In genomic region chr22:23895599-23896144, GRCh38 we compare ENCODE assay signal across 8 cellular contexts. TPM values are rescaled to one million over a fixed set of nuclear protein-coding genes. Genes with fewer than 3 reads are reported as not detected.
DNase-seq lines count a peak whose midpoint lies in the region; ATAC-seq and TF ChIP-seq lines count a peak whose summit lies in the region.

No MANE protein-coding gene starts in this region.

- H4K12ac ChIP-seq in trophoblast cell (ENCODE audit: low read depth, low read length): no peak overlapping the region

- DNase-seq in DND-41 (no peak), RWPE2 (ENCODE audit: low spot score) (no peak), trophoblast cell (no peak), HK-2 (ENCODE audit: unreplicated experiment) (no peak)
- no peak for DNase-seq in stimulated activated CD4-positive, alpha-beta T cell treated with anti-CD3 and anti-CD28 coated beads, Interleukin-12 subunit alpha, Interleukin-12 subunit beta, amount 100 ng/mL, for 4 hours
- no peak for DNase-seq in effector CD4-positive, alpha-beta T cell

- H3K27me3 ChIP-seq in DND-41 (ENCODE audit: insufficient read depth, low read length, poor library complexity) (no peaks in the 10 kb centered on the region), RWPE2 (ENCODE audit: insufficient read depth, poor library complexity, severe bottlenecking) (no peaks in the 10 kb centered on the region), esophagus (ENCODE audit: control insufficient read depth in 1 of 2, insufficient read depth in 2 of 2, low read length in 2 of 2) (no peaks in the 10 kb centered on the region), trophoblast cell (ENCODE audit: insufficient read depth, low read length) (no peaks in the 10 kb centered on the region)

- ATAC-seq in DND-41 (ENCODE audit: insufficient read depth, low read depth) (no peak), RWPE2 (ENCODE audit: low read depth) (no peak), GM21825 (IDR thresholded peaks at IDR 0.05; ENCODE audit: unreplicated experiment) (no peak)

- peak overlapping the region; percentile 67 for H3K9ac ChIP-seq in DND-41 (ENCODE audit: low read depth, low read length)
- H3K9ac ChIP-seq in trophoblast cell (ENCODE audit: low read length): no peak overlapping the region

- H3K79me1 ChIP-seq in trophoblast cell (ENCODE audit: low read length): peaks cover 13% of the 10 kb centered on the region

- no peak overlapping the region for H2BK5ac ChIP-seq in trophoblast cell (ENCODE audit: low read depth, low read length, poor library complexity)

- H3K14ac ChIP-seq in trophoblast cell (ENCODE audit: low read length): no peak overlapping the region

- no peak overlapping the region for H2BK12ac ChIP-seq in trophoblast cell (ENCODE audit: low read length)

- H3K36me3 ChIP-seq in DND-41 (ENCODE audit: insufficient read depth, low read length): peaks cover 29% of the 10 kb centered on the region
- H3K36me3 ChIP-seq in RWPE2 (ENCODE audit: low read depth): peaks cover 35% of the 10 kb centered on the region
- H3K36me3 ChIP-seq in esophagus (ENCODE audit: control insufficient read depth in 2 of 2, insufficient read depth in 2 of 2, low read length in 1 of 2): peaks cover 0 to 16% of the 10 kb centered on the region in 2 donors
- H3K36me3 ChIP-seq in trophoblast cell (ENCODE audit: control insufficient read depth in 1 of 2, insufficient read depth in 2 of 2, low read length in 2 of 2): peaks cover 19 to 21% of the 10 kb centered on the region in 2 experiments

- no peak overlapping the region for H3K23ac ChIP-seq in trophoblast cell (ENCODE audit: low read length)

- 62 to 75% methylated on average over 16 of the region's 16 CpGs for WGBS in esophagus, 2 donors
- no CpG with 5 or more reads among the region's 16 CpGs for WGBS in trophoblast cell (ENCODE audit: extremely low coverage, insufficient coverage, insufficient read length)

- H2AFZ ChIP-seq in DND-41 (ENCODE audit: low read depth, low read length): no peak overlapping the region
- H2AFZ ChIP-seq in trophoblast cell (ENCODE audit: insufficient read depth, low read length, poor library complexity): no peak overlapping the region

- peak overlapping the region; percentile 78 for H3K4ac ChIP-seq in trophoblast cell (ENCODE audit: low read depth, low read length)

- H3K79me2 ChIP-seq in DND-41 (ENCODE audit: insufficient read depth, low read length) (peaks cover 35% of the 10 kb centered on the region), trophoblast cell (ENCODE audit: control insufficient read depth, insufficient read depth, low read length, poor library complexity) (peaks cover 9% of the 10 kb centered on the region)

- peaks cover 36% of the 10 kb centered on the region for H3K4me1 ChIP-seq in DND-41 (ENCODE audit: insufficient read depth, low read length)
- no peaks in the 10 kb centered on the region for H3K4me1 ChIP-seq in RWPE2 (ENCODE audit: insufficient read depth, poor library complexity, severe bottlenecking)
- peaks cover 11 to 17% of the 10 kb centered on the region in 2 donors for H3K4me1 ChIP-seq in esophagus (ENCODE audit: control insufficient read depth in 2 of 2, insufficient read depth in 2 of 2, low read length in 1 of 2)
- peaks cover 9 to 13% of the 10 kb centered on the region in 2 experiments for H3K4me1 ChIP-seq in trophoblast cell (ENCODE audit: control insufficient read depth in 1 of 2, insufficient read depth in 2 of 2, low read length in 2 of 2)

- H3K4me3 ChIP-seq in DND-41 (ENCODE audit: low read depth in 1 of 2, low read length in 2 of 2) (peak overlapping the region; percentile 73 to 89; a peak in 3 of 4 replicates), RWPE2 (ENCODE audit: severe bottlenecking) (peak overlapping the region; percentile 65), esophagus (ENCODE audit: low read depth in 1 of 2, low read length in 2 of 2) (peak overlapping the region; percentile 76 to 86), trophoblast cell (ENCODE audit: low read depth, low read length) (no peak overlapping the region)

- H2AK5ac ChIP-seq in trophoblast cell (ENCODE audit: low read length): no peak overlapping the region

- H3K4me2 ChIP-seq in DND-41 (ENCODE audit: insufficient read depth, low read length): peak overlapping the region; percentile 84
- H3K4me2 ChIP-seq in trophoblast cell (ENCODE audit: low read length): peak overlapping the region; percentile 76

- peak overlapping the region; percentile 7 for H4K8ac ChIP-seq in trophoblast cell (ENCODE audit: low read depth, low read length)

- TF ChIP-seq CTCF in DND-41 (IDR thresholded peaks at IDR 0.05; ENCODE audit: borderline replicate concordance, extremely low read depth, low read length, poor library complexity, severe bottlenecking) (no peak), RWPE2 (IDR thresholded peaks at IDR 0.05; ENCODE audit: poor library complexity, severe bottlenecking) (no peak)

- H3K27ac ChIP-seq in DND-41 (ENCODE audit: low read length): peak overlapping the region; percentile 92
- peak overlapping the region; percentile 86 for H3K27ac ChIP-seq in RWPE2 (ENCODE audit: poor library complexity, severe bottlenecking)
- peak overlapping the region; percentile 98 to 99 for H3K27ac ChIP-seq in esophagus (ENCODE audit: low read depth in 2 of 2, low read length in 1 of 2)
- no peak overlapping the region for H3K27ac ChIP-seq in trophoblast cell (ENCODE audit: low read depth, low read length)

- H2BK120ac ChIP-seq in trophoblast cell (ENCODE audit: insufficient read depth, low read length, poor library complexity): no peak overlapping the region

- H3K18ac ChIP-seq in trophoblast cell (ENCODE audit: low read length): peak overlapping the region; percentile 91

- H4K20me1 ChIP-seq in DND-41 (ENCODE audit: insufficient read depth, low read length): peaks cover 24% of the 10 kb centered on the region

- H3K9me3 ChIP-seq in DND-41 (ENCODE audit: insufficient read depth, low read length, severe bottlenecking) (no peaks in the 10 kb centered on the region), RWPE2 (ENCODE audit: severe bottlenecking) (no peaks in the 10 kb centered on the region), esophagus (ENCODE audit: control insufficient read depth in 2 of 2, insufficient read depth in 1 of 2, low read depth in 1 of 2, low read length in 1 of 2) (no peaks in the 10 kb centered on the region), trophoblast cell (ENCODE audit: insufficient read depth, low read depth, low read length) (peaks cover 5% of the 10 kb centered on the region)

- peak overlapping the region; percentile 62 for H4K91ac ChIP-seq in trophoblast cell (ENCODE audit: low read depth, low read length)

RNA-seq across cellular contexts. Expression of gene MIF, which starts 1.5 kb away (rescaled TPM):
- 1,000 to 10,000 TPM in 1 of 2 donors, 100 to 1,000 TPM in 1; 706 to 1,271 TPM for polyA plus RNA-seq in esophagus
- 949 and 965 TPM in 2 replicates for polyA plus RNA-seq in trophoblast cell (2013)

RNA-seq across cellular contexts. Expression of gene SLC2A11, which starts 38.0 kb away (rescaled TPM):
- polyA plus RNA-seq in esophagus: 1 to 10 TPM; 2.5 to 3.9 TPM
- 13.0 and 13.3 TPM in 2 replicates for polyA plus RNA-seq in trophoblast cell (2013)

RNA-seq across cellular contexts. Expression of gene DERL3, which starts 56.9 kb away (rescaled TPM):
- polyA plus RNA-seq in esophagus: 1 to 10 TPM in 1 of 2 donors, under 1 TPM in 1; 0.58 to 1.1 TPM
- 1.1 and 1.7 TPM in 2 replicates for polyA plus RNA-seq in trophoblast cell (2013)
